Comparison of ENCODE assay signal across 34 cellular contexts in the genomic region with DNA sequence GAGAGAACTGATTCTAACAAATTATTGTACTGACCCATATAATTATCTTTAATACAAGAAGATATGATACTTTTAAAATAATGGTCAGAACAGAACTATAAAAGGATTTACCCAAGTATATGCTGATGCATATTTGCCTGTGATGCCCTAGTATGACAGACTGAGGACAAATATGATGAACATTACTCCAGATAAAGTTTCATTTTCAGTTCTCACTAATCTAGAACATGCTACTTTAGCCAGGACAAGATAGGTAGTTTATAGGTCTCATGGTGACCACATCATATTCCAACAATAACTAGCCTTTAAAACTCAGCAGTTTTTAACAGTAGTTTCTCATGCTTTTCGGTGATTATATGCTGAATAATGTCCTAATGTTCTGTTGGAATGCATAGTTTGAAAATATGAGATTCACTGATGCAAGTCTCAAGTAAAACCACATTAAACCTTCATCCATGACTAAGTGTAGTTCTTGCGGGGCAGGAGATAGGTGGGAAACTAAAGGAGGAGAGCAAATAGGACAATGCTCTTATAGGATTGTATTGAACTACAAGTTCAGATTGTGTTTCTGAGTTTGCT.
DNase-seq lines count a peak whose midpoint lies in the region; ATAC-seq and TF ChIP-seq lines count a peak whose summit lies in the region.
"Had no signal": no experiment of that assay in that cellular context is flagged by ENCODE, and none has a peak within 500 bp of the region (broad histone marks: within the 10 kb centered on the region; RNA-seq: fewer than 3 reads in every experiment).

No MANE protein-coding gene starts in this region.

- 91% methylated on average over 2 of the region's 2 CpGs for WGBS in mammary epithelial cell (ENCODE audit: low coverage, missing lambda C conversion rate)

- H3K27me3 ChIP-seq in mammary epithelial cell (ENCODE audit: insufficient read depth, low read length) (no peaks in the 10 kb centered on the region), breast epithelium (no peaks in the 10 kb centered on the region), MM.1S (replicated peaks; ENCODE audit: insufficient read depth, low read length) (no peaks in the 10 kb centered on the region)
- H3K27me3 ChIP-seq: esophagus muscularis mucosa, heart right ventricle, right atrium auricular region, upper lobe of left lung had no signal

- intact Hi-C loops in mammary epithelial cell (cut with micrococcal nuclease) (no loop called here), breast epithelium (cut with DNase I; ENCODE audit: low total_unique reads) (loop anchor here (5.0 kb wide), 1 partner anchor 465 kb away; no protein-coding TSS in a partner anchor)

- no peak for ATAC-seq in HG03175 (IDR thresholded peaks at IDR 0.05; ENCODE audit: unreplicated experiment)
- ATAC-seq in GM21423 (IDR thresholded peaks at IDR 0.05; ENCODE audit: unreplicated experiment): no peak
- ATAC-seq in HG03097 (IDR thresholded peaks at IDR 0.05; ENCODE audit: low FRiP score, unreplicated experiment): no peak
- ATAC-seq: activated naive CD8-positive, alpha-beta T cell treated with anti-CD3 and anti-CD28 coated beads, Interleukin-2, amount 50 U/mL, for 24 hours; activated T-cell treated with anti-CD3 and anti-CD28 coated beads, Interleukin-2, amount 50 U/mL, for 72 hours; heart right ventricle; K562; left colon; Panc1 had no signal

- no peaks in the 10 kb centered on the region for H3K79me2 ChIP-seq in mammary epithelial cell (ENCODE audit: insufficient read depth, low read length)
- H3K79me2 ChIP-seq in MM.1S (ENCODE audit: low read length): no peaks in the 10 kb centered on the region
- H3K79me2 ChIP-seq: parathyroid adenoma had no signal

- H2AFZ ChIP-seq in mammary epithelial cell (ENCODE audit: low read depth, low read length) (peak overlapping the region; percentile 64), MM.1S (ENCODE audit: low read length) (no peak overlapping the region)
- H2AFZ ChIP-seq: parathyroid adenoma had no signal

- no peaks in the 10 kb centered on the region for H3F3A ChIP-seq in MM.1S (ENCODE audit: insufficient read depth, low read length)

- H3K27ac ChIP-seq in mammary epithelial cell (ENCODE audit: insufficient read depth, low read depth, low read length) (no peak overlapping the region), breast epithelium (no peak overlapping the region), MM.1S (ENCODE audit: low read length) (no peak overlapping the region)
- H3K27ac ChIP-seq: 22Rv1, C4-2B, esophagus muscularis mucosa, heart right ventricle, parathyroid adenoma, right atrium auricular region, upper lobe of left lung had no signal

- no peak overlapping the region for H3K4me3 ChIP-seq in mammary epithelial cell (replicated peaks in 1 of 3; ENCODE audit: insufficient read depth in 1 of 3, low read depth in 2 of 3, low read length in 3 of 3)
- H3K4me3 ChIP-seq in breast epithelium: no peak overlapping the region
- H3K4me3 ChIP-seq in MM.1S (ENCODE audit: low read length): no peak overlapping the region
- H3K4me3 ChIP-seq: esophagus muscularis mucosa, heart right ventricle, K562, right atrium auricular region, upper lobe of left lung had no signal

- TF ChIP-seq POLR2A in breast epithelium (IDR thresholded peaks at IDR 0.05): no peak

- DNase-seq in mammary epithelial cell: peak; percentile 49
- DNase-seq in breast epithelium (ENCODE audit: low spot score in 2 of 2): no peak
- peak; percentile 47 for DNase-seq in MM.1S
- peak; percentile 6 for DNase-seq in fibroblast of peridontal ligament (ENCODE audit: extremely low read depth)
- DNase-seq in H4 (ENCODE audit: low spot score): no peak
- DNase-seq: activated CD4-positive, alpha-beta T cell treated with anti-CD3 and anti-CD28 coated beads, Interleukin-2, amount 50 U/mL, for 48 hours; activated CD4-positive, CD25-positive, alpha-beta regulatory T cell treated with anti-CD3 and anti-CD28 coated beads, Interleukin-2, amount 50 U/mL, for 72 hours; activated naive CD8-positive, alpha-beta T cell treated with anti-CD3 and anti-CD28 coated beads, Interleukin-2, amount 50 U/mL, for 24 hours; activated T-cell treated with anti-CD3 and anti-CD28 coated beads, Interleukin-2, amount 50 U/mL, for 72 hours; Caco-2; cerebellar nuclear complex; foreskin melanocyte; GDM1; GOT3; heart right ventricle; left colon; NCI-H1417; NCI-H226; NCI-H69; SHP77 treated with DMSO at 0.1 percent for 48 hours; small intestine; stimulated activated naive CD4-positive, alpha-beta T cell; T-helper 2 cell; upper lobe of left lung had no signal

- in situ Hi-C loops in mammary epithelial cell (cut with MboI; ENCODE audit: low sequenced_read_pairs in 2 of 2): no loop called here

- H3K4me1 ChIP-seq in mammary epithelial cell (ENCODE audit: insufficient read depth, low read length) (peaks cover 7% of the 10 kb centered on the region), breast epithelium (no peaks in the 10 kb centered on the region), MM.1S (ENCODE audit: low read length) (peaks cover 4% of the 10 kb centered on the region; the same call in 1 of the 2 replicates)
- H3K4me1 ChIP-seq: Caco-2, esophagus muscularis mucosa, heart right ventricle, parathyroid adenoma, right atrium auricular region, upper lobe of left lung had no signal

- H4K20me1 ChIP-seq in mammary epithelial cell (ENCODE audit: insufficient read depth, low read length): no peaks in the 10 kb centered on the region
- no peaks in the 10 kb centered on the region for H4K20me1 ChIP-seq in MM.1S (ENCODE audit: insufficient read depth, low read length)

- BruUV-seq in mammary epithelial cell (replicated peaks; lab: Mats Ljungman, UMichigan): no TSS peak

- dilution Hi-C loops in mammary epithelial cell (cut with HindIII; ENCODE audit: low sequenced_read_pairs): no loop called here

- H3K36me3 ChIP-seq in mammary epithelial cell (ENCODE audit: insufficient read depth, low read length) (no peaks in the 10 kb centered on the region), breast epithelium (no peaks in the 10 kb centered on the region), MM.1S (replicated peaks; ENCODE audit: insufficient read depth, low read length) (no peaks in the 10 kb centered on the region)
- H3K36me3 ChIP-seq: esophagus muscularis mucosa, heart right ventricle, right atrium auricular region, upper lobe of left lung had no signal

- TF ChIP-seq CTCF in mammary epithelial cell (conservative IDR thresholded peaks at IDR 0.05 in 1 of 2, IDR thresholded peaks at IDR 0.05 in 1 of 2; ENCODE audit: extremely low read depth in 1 of 2, insufficient read depth in 1 of 2, low read depth in 1 of 2, low read length in 2 of 2) (no peak), breast epithelium (IDR thresholded peaks at IDR 0.05) (no peak), MM.1S (IDR thresholded peaks at IDR 0.05; ENCODE audit: low read length) (no peak)

- CTCF ChIA-PET in mammary epithelial cell (lab: Charles Lee; ENCODE audit: low non-redundant PET): no interaction called here

- H3K4me2 ChIP-seq in mammary epithelial cell (ENCODE audit: insufficient read depth, low read depth, low read length): peak overlapping the region; percentile 4
- H3K4me2 ChIP-seq in MM.1S (ENCODE audit: low read depth, low read length): no peak overlapping the region

- H3K9ac ChIP-seq in mammary epithelial cell (ENCODE audit: insufficient read depth, low read length) (no peak overlapping the region), MM.1S (ENCODE audit: low read length) (no peak overlapping the region)
- H3K9ac ChIP-seq: parathyroid adenoma had no signal

- no peaks in the 10 kb centered on the region for H3K9me2 ChIP-seq in MM.1S (replicated peaks; ENCODE audit: insufficient read depth, low read length)

- H3K9me3 ChIP-seq in mammary epithelial cell (replicated peaks; ENCODE audit: insufficient read depth, low read length) (no peaks in the 10 kb centered on the region), breast epithelium (no peaks in the 10 kb centered on the region), MM.1S (replicated peaks; ENCODE audit: insufficient read depth, low read length) (no peaks in the 10 kb centered on the region)
- H3K9me3 ChIP-seq: Caco-2, esophagus muscularis mucosa, heart right ventricle, right atrium auricular region, upper lobe of left lung had no signal

Comparison
In these comparisons a context has a peak if more than half of its experiments do, and no peak if none do; other contexts are left out.
1. DNase-seq: peak in mammary epithelial cell (single experiment), MM.1S (single experiment) and fibroblast of peridontal ligament (single experiment); none in breast epithelium (0 of 2) and H4 (single experiment).